8 cellular contexts compared by ENCODE assay signal in the genomic region with DNA sequence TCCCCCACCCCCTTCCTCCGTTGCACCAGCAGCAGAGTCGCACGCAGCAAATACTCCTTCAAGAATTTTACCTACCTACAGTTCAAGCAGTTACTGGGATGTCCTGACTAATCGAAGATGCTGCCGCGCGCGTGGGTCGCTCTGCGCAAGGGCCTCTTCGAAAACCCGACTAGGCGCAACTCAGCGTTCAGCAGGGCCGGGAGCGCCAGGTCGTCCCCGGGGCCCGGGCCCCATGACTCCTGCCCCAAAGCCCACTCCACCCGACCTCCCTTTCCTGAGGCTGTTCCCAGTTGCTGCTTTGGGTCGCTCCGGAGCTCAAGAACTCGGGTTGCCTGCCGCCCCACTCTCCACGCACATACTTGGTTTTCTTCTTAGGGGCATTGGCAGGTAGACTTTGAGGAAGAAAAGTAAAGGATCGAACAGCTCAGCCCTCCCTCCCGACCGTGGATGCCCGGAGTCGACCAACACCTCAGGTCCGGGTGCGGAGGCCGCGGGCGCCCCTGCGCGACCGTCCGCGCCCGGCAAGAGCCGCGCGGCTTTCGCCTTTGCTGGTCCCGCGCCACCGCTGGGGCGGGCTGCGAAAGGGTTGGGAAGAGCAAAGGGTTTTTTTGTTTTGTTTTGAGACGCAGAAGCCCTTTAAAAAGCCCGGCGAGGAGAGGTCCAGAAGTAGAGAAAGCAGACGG. TPM values are rescaled to one million over a fixed set of nuclear protein-coding genes. Genes with fewer than 3 reads are reported as not detected.
DNase-seq lines count a peak whose midpoint lies in the region; ATAC-seq, FAIRE-seq and TF ChIP-seq lines count a peak whose summit lies in the region.

No MANE protein-coding gene starts in this region.

- FAIRE-seq in A549 (lab: Jason Lieb, UNC) (no peak), kidney (lab: Jason Lieb, UNC) (no peak)

- CTCF ChIA-PET in A549 (lab: Yijun Ruan, JAX) = interaction anchor here (0.6 to 5.2 kb wide), 8 partner anchors 17 to 946 kb away, joined by 3 to 23 read pairs (median 4); no protein-coding TSS in a partner anchor

- H3F3A ChIP-seq in GM23338 (replicated peaks; ENCODE audit: low read depth) = peaks cover 17% of the 10 kb centered on the region

- H3K4me1 Mint-ChIP-seq in GM23338 = peaks cover 32% of the 10 kb centered on the region
- peaks cover 35% of the 10 kb centered on the region for H3K4me1 Mint-ChIP-seq in stimulated activated naive CD8-positive, alpha-beta T cell treated with anti-CD3 and anti-CD28 coated beads, Interleukin-15, Interleukin-2, amounts not matched to agents 100 ng/mL and 50 ng/mL, for 24 hours (ENCODE audit: low read depth)

- H3K27ac ChIP-seq in A549 = peak overlapping the region; percentile 65 to 81
- no peak overlapping the region for H3K27ac ChIP-seq in GM23338 (ENCODE audit: low read depth)
- H3K27ac ChIP-seq in kidney (ENCODE audit: low read depth in 2 of 2, low read length in 2 of 2) = peak overlapping the region; percentile 86 to 91

- H3K4me3 Mint-ChIP-seq in GM23338 = peak overlapping the region; percentile 85
- H3K4me3 Mint-ChIP-seq in stimulated activated naive CD8-positive, alpha-beta T cell treated with anti-CD3 and anti-CD28 coated beads, Interleukin-15, Interleukin-2, amounts not matched to agents 100 ng/mL and 50 ng/mL, for 24 hours = peak overlapping the region; percentile 66

- peak; percentile 10 to 65; a peak in 4 of 5 replicates for TF ChIP-seq RAD21 in A549 (conservative IDR thresholded peaks at IDR 0.05 in 1 of 2, IDR thresholded peaks at IDR 0.05 in 1 of 2)

- TF ChIP-seq CTCF in A549 (IDR thresholded peaks at IDR 0.05) (peak; percentile 42), GM23338 (conservative IDR thresholded peaks at IDR 0.05; ENCODE audit: low read depth in 2 of 2) (no peak), kidney (IDR thresholded peaks at IDR 0.05; ENCODE audit: borderline replicate concordance, extremely low read depth, insufficient read depth) (no peak)

- 1% methylated on average over 34 of the region's 54 CpGs for WGBS in A549 (ENCODE audit: missing lambda C conversion rate)

- no peak overlapping the region for H3K27ac Mint-ChIP-seq in GM23338
- no peak overlapping the region for H3K27ac Mint-ChIP-seq in stimulated activated naive CD8-positive, alpha-beta T cell treated with anti-CD3 and anti-CD28 coated beads, Interleukin-15, Interleukin-2, amounts not matched to agents 100 ng/mL and 50 ng/mL, for 24 hours

- intact Hi-C loops in kidney (cut with DNase I) = no loop called here

- 0 out of 2 replicates have a peak, but pooled peaks cover 4% of the 10 kb centered on the region for H3K9me2 ChIP-seq in GM23338 (ENCODE audit: insufficient read depth)

- DNase-seq in A549 (ENCODE audit: low read depth in 1 of 2, low spot score in 1 of 2) (peak in 1 of 2 experiments; percentile 21), GM23338 (ENCODE audit: low spot score) (no peak), adipocyte (ENCODE audit: low read depth) (peak; percentile 64), kidney (peak; percentile 80), GDM1 (lab: John Stamatoyannopoulos, UW) (no peak), NCI-H2227 (lab: John Stamatoyannopoulos, UW; ENCODE audit: unreplicated experiment) (no peak)

- H4K20me1 ChIP-seq in GM23338 (replicated peaks; ENCODE audit: insufficient read depth) = no peaks in the 10 kb centered on the region; the same call in 1 of the 2 replicates

- H3K36me3 Mint-ChIP-seq in GM23338 (ENCODE audit: low read depth) = peaks cover 3% of the 10 kb centered on the region; the same call in 1 of the 3 replicates
- H3K36me3 Mint-ChIP-seq in stimulated activated naive CD8-positive, alpha-beta T cell treated with anti-CD3 and anti-CD28 coated beads, Interleukin-15, Interleukin-2, amounts not matched to agents 100 ng/mL and 50 ng/mL, for 24 hours (ENCODE audit: low read depth) = no peaks in the 10 kb centered on the region

- H3K4me2 ChIP-seq in A549 (peak overlapping the region; percentile 98), GM23338 (peak overlapping the region; percentile 100)

- TF ChIP-seq EP300 in A549 (IDR thresholded peaks at IDR 0.05) = no peak

- H2AFZ ChIP-seq in GM23338 = peak overlapping the region; percentile 99

- POLR2A ChIA-PET in A549 (lab: Yijun Ruan, JAX) = interaction anchor here (1.0 to 2.5 kb wide), 6 partner anchors 16 to 374 kb away, joined by 3 to 12 read pairs (median 8); no protein-coding TSS in a partner anchor

- H3K4me3 ChIP-seq in A549 (peak overlapping the region; percentile 53), GM23338 (peak overlapping the region; percentile 91), adipocyte (ENCODE audit: low read length) (peak overlapping the region; percentile 87), kidney (ENCODE audit: low read length in 2 of 2) (peak overlapping the region; percentile 67 to 76)

- no peaks in the 10 kb centered on the region for H3K79me2 ChIP-seq in GM23338 (replicated peaks; ENCODE audit: insufficient read depth)

- peaks cover 9% of the 10 kb centered on the region; the same call in 1 of the 3 replicates for H3K9me3 Mint-ChIP-seq in GM23338
- H3K9me3 Mint-ChIP-seq in stimulated activated naive CD8-positive, alpha-beta T cell treated with anti-CD3 and anti-CD28 coated beads, Interleukin-15, Interleukin-2, amounts not matched to agents 100 ng/mL and 50 ng/mL, for 24 hours = no peaks in the 10 kb centered on the region

- H3K27me3 Mint-ChIP-seq in GM23338 (ENCODE audit: insufficient read depth, low read depth, poor library complexity) = peaks cover 79% of the 10 kb centered on the region
- peaks cover 79% of the 10 kb centered on the region for H3K27me3 Mint-ChIP-seq in stimulated activated naive CD8-positive, alpha-beta T cell treated with anti-CD3 and anti-CD28 coated beads, Interleukin-15, Interleukin-2, amounts not matched to agents 100 ng/mL and 50 ng/mL, for 24 hours

- no peak for TF ChIP-seq POLR2A in A549 (IDR thresholded peaks at IDR 0.05; ENCODE audit: low read length)

- ATAC-seq in A549 (peak; percentile 5 to 36; a peak in 3 of 6 replicates), GM23338 (no peak), HG03108 (IDR thresholded peaks at IDR 0.05; ENCODE audit: unreplicated experiment) (no peak)

- peaks cover 5% of the 10 kb centered on the region; the same call in 1 of the 3 replicates for H3K4me1 ChIP-seq in A549
- peaks cover 29% of the 10 kb centered on the region for H3K4me1 ChIP-seq in GM23338 (ENCODE audit: insufficient read depth)
- peaks cover 15% of the 10 kb centered on the region for H3K4me1 ChIP-seq in adipocyte (ENCODE audit: control insufficient read depth, insufficient read depth, low read length)
- peaks cover 19 to 22% of the 10 kb centered on the region in 2 donors for H3K4me1 ChIP-seq in kidney (ENCODE audit: control insufficient read depth in 1 of 2, insufficient read depth in 1 of 2, low read depth in 1 of 2, low read length in 2 of 2)

- H3K27me3 ChIP-seq in GM23338 (ENCODE audit: insufficient read depth) (peaks cover 91% of the 10 kb centered on the region), adipocyte (replicated peaks; ENCODE audit: control insufficient read depth, insufficient read depth, low read length) (peaks cover 23% of the 10 kb centered on the region)

- H3K9ac ChIP-seq in adipocyte (ENCODE audit: low read length) (peak overlapping the region; percentile 83), kidney (ENCODE audit: low read length in 2 of 2) (peak overlapping the region; percentile 24 to 78)

- H3K36me3 ChIP-seq in GM23338 (ENCODE audit: insufficient read depth) (no peaks in the 10 kb centered on the region), adipocyte (ENCODE audit: control insufficient read depth, insufficient read depth, low read length, severe bottlenecking) (peaks cover 8% of the 10 kb centered on the region), kidney (ENCODE audit: control insufficient read depth in 1 of 2, insufficient read depth in 2 of 2, low read length in 2 of 2) (peaks cover 0 to 6% of the 10 kb centered on the region in 2 donors)

- H3K9me3 ChIP-seq in A549 (no peaks in the 10 kb centered on the region), adipocyte (ENCODE audit: control insufficient read depth, low read length) (no peaks in the 10 kb centered on the region), kidney (ENCODE audit: control insufficient read depth in 1 of 2, low read length in 2 of 2) (no peaks in the 10 kb centered on the region)

TF ChIP-seq in A549, 52 proteins besides CTCF, POLR2A, EP300 and RAD21 (continues in another document):
- TF ChIP-seq SMC3 (IDR thresholded peaks at IDR 0.05) = peak; percentile 47

TF ChIP-seq in GM23338, 12 proteins besides CTCF, POLR2A, EP300 and RAD21 (continues in another document):
- TF ChIP-seq ZNF331 (CRISPR knock-in tag; IDR thresholded peaks at IDR 0.05; ENCODE audit: low read depth) (no peak), JUNB (IDR thresholded peaks at IDR 0.05; ENCODE audit: unreplicated experiment) (no peak), NANOG (IDR thresholded peaks at IDR 0.05; ENCODE audit: borderline replicate concordance) (no peak)

RNA-seq across cellular contexts. Expression of a gene that starts 1.9 kb away (rescaled TPM):
- polyA plus RNA-seq in A549 (2011; rRNA removed) (8.9 and 12.4 TPM in 2 replicates), A549 (2017; fragmentation: RNase III; extraction: RNeasy Plus Mini Kit Qiagen cat#74134 plus additional on column Dnase treatment) (3.1 to 4.5 TPM (median 4.1 TPM) in 3 replicates), GM23338 (2016; fragmentation: Nextera tagmentation; extraction: Ambion mirVana) (2.5 and 3.0 TPM in 2 replicates), kidney (ENCODE audit: insufficient read depth, low read depth, low replicate concordance) (9.9 TPM)
- polyA plus RNA-seq in A549 (2012; cell fraction: cytosol; rRNA removed) = 3.2 and 3.4 TPM in 2 replicates
- polyA plus RNA-seq in A549 (2012; cell fraction: nucleus; rRNA removed) = 2.4 and 2.5 TPM in 2 replicates
- polyA minus RNA-seq in A549 (2011; rRNA and poly(A)+ RNA removed) = 7.2 and 11.2 TPM in 2 replicates
- total RNA-seq in GM23338 (2014; rRNA removed; shearing (Covaris generic)) = 3.9 and 5.0 TPM in 2 replicates
- 11.2 TPM for total RNA-seq in kidney

Comparison
In these comparisons a context has a peak if more than half of its experiments do, and no peak if none do; other contexts are left out.
1. ATAC-seq: peak in A549 (2 of 2); none in GM23338 (single experiment) and HG03108 (single experiment).
2. DNase-seq: peak in adipocyte (single experiment) and kidney (single experiment); none in GM23338 (single experiment), GDM1 (single experiment) and NCI-H2227 (single experiment).
3. Peak in every context shown above with its lines, with median percentiles within 50 percentile points of each other: H3K4me3 ChIP-seq.